In the genomic region with DNA sequence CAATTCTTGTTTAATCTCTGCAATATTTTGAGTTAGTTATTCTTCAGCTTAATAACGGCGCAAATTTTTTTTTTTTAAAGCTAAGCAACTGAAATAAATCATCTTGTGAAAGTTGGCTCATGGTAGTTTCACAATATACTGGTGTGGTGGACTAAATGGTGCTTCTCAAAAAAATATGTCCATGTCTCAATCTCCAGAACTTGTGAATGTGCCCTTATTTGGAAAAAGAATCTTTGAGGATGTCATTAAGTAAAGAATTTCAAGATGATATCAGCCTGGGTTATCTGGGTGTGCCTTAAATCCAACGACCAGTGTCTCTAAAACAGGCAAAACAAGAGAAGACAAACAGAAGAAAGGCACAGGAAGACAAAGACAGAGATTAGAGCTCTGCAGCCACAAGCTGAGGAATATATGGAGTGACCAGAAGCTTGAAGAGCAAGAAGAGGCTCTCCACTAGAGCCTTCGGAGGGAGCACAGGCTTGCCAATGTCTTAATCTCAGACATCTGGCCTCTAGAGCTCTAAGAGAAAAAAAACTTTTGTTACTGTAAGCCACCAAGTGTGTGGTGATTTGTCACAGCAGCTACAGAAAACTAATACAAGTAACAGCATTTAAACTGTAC, we compare ENCODE assay signal across 20 cellular contexts.
DNase-seq lines count a peak whose midpoint lies in the region; ATAC-seq and TF ChIP-seq lines count a peak whose summit lies in the region.
"Had no signal": no experiment of that assay in that cellular context is flagged by ENCODE, and none has a peak within 500 bp of the region (broad histone marks: within the 10 kb centered on the region; RNA-seq: fewer than 3 reads in every experiment).

No MANE protein-coding gene starts in this region.

- no peaks in the 10 kb centered on the region for H3K9me3 Mint-ChIP-seq in MCF 10A (ENCODE audit: unreplicated experiment)
- H3K9me3 Mint-ChIP-seq: dendritic cell treated with granulocyte-macrophage colony-stimulating factor and Interleukin-4, amounts not matched to agents 40 ng/mL and 50 ng/mL, for 4 days; T-helper 1 cell treated with Interleukin-12 subunit alpha and Interleukin-12 subunit beta and Interleukin-4 antibody, amounts not matched to agents 30 μg/mL and 1 μg/mL, for 36 hours had no signal

- peak; percentile 21; the same call in 1 of the 3 replicates for ATAC-seq in RWPE2 (ENCODE audit: low read depth)
- ATAC-seq in foreskin keratinocyte: no peak
- ATAC-seq: activated CD8-positive, alpha-beta memory T cell treated with anti-CD3 and anti-CD28 coated beads, Interleukin-2, amount 10 ng/mL, durations not matched to agents 7 days and 5 days; Panc1 had no signal

- DNase-seq in MCF 10A (ENCODE audit: unreplicated experiment) (peak; percentile 36), breast epithelium (ENCODE audit: low spot score in 2 of 2) (no peak), RWPE2 (ENCODE audit: low spot score) (no peak), fibroblast of the aortic adventitia (ENCODE audit: low read depth) (peak; percentile 51), NCI-H345 treated with DMSO at 0.1 percent for 48 hours (lab: John Stamatoyannopoulos, UW; ENCODE audit: unreplicated experiment) (no peak), NAMALWA (ENCODE audit: low spot score) (no peak), foreskin keratinocyte (no peak), HuH-7 (ENCODE audit: low spot score) (no peak)
- DNase-seq: activated CD4-positive, CD25-positive, alpha-beta regulatory T cell treated with anti-CD3 and anti-CD28 coated beads, Interleukin-2, amount 50 U/mL, for 72 hours; activated CD8-positive, alpha-beta memory T cell treated with anti-CD3 and anti-CD28 coated beads, Interleukin-2, amount 10 ng/mL, durations not matched to agents 7 days and 5 days; activated gamma-delta T cell treated with Interleukin-2 at 50 U/mL for 16 hours; Calu3; erythroblast; midbrain; NCI-H2029 treated with DMSO at 0.1 percent for 48 hours; stimulated activated CD4-positive, alpha-beta T cell treated with anti-CD3 and anti-CD28 coated beads, Interleukin-4, amount 100 ng/mL, for 4 hours; thyroid gland had no signal

- H3K4me1 ChIP-seq in breast epithelium (no peaks in the 10 kb centered on the region), RWPE2 (ENCODE audit: insufficient read depth, poor library complexity, severe bottlenecking) (peaks cover 7% of the 10 kb centered on the region), foreskin keratinocyte (no peaks in the 10 kb centered on the region)
- H3K4me1 ChIP-seq: thyroid gland had no signal

- no peaks in the 10 kb centered on the region for H3K27me3 ChIP-seq in breast epithelium
- H3K27me3 ChIP-seq in RWPE2 (ENCODE audit: insufficient read depth, poor library complexity, severe bottlenecking): no peaks in the 10 kb centered on the region
- H3K27me3 ChIP-seq in foreskin keratinocyte: no peaks in the 10 kb centered on the region
- H3K27me3 ChIP-seq: thyroid gland had no signal

- H3K4me3 Mint-ChIP-seq in MCF 10A (ENCODE audit: unreplicated experiment): no peak overlapping the region
- H3K4me3 Mint-ChIP-seq: activated CD8-positive, alpha-beta memory T cell treated with anti-CD3 and anti-CD28 coated beads, Interleukin-2, amount 10 ng/mL, durations not matched to agents 7 days and 5 days; dendritic cell treated with granulocyte-macrophage colony-stimulating factor and Interleukin-4, amounts not matched to agents 40 ng/mL and 50 ng/mL, for 4 days; T-helper 1 cell treated with Interleukin-12 subunit alpha and Interleukin-12 subunit beta and Interleukin-4 antibody, amounts not matched to agents 30 μg/mL and 1 μg/mL, for 36 hours had no signal

- no peak overlapping the region for H3K27ac ChIP-seq in breast epithelium
- H3K27ac ChIP-seq in RWPE2 (ENCODE audit: poor library complexity, severe bottlenecking): no peak overlapping the region
- no peak overlapping the region for H3K27ac ChIP-seq in foreskin keratinocyte
- H3K27ac ChIP-seq: thyroid gland had no signal

- BruUV-seq in MCF 10A (replicated peaks; lab: Mats Ljungman, UMichigan): no TSS peak

- H3K36me3 ChIP-seq in breast epithelium (no peaks in the 10 kb centered on the region), RWPE2 (ENCODE audit: low read depth) (no peaks in the 10 kb centered on the region)
- H3K36me3 ChIP-seq: thyroid gland had no signal

- H3K9me3 ChIP-seq in breast epithelium (no peaks in the 10 kb centered on the region), RWPE2 (ENCODE audit: severe bottlenecking) (no peaks in the 10 kb centered on the region)
- H3K9me3 ChIP-seq: thyroid gland had no signal

- CTCF ChIA-PET in MCF 10A (lab: Yijun Ruan, JAX): interaction anchor here (0.8 to 1.3 kb wide), 2 partner anchors 55 to 240 kb away, joined by 3 to 5 read pairs; no protein-coding TSS in a partner anchor

- TF ChIP-seq CTCF in MCF 10A (IDR thresholded peaks at IDR 0.05; ENCODE audit: unreplicated experiment) (no peak), breast epithelium (IDR thresholded peaks at IDR 0.05) (no peak), RWPE2 (IDR thresholded peaks at IDR 0.05; ENCODE audit: poor library complexity, severe bottlenecking) (no peak), fibroblast of the aortic adventitia (IDR thresholded peaks at IDR 0.05; ENCODE audit: insufficient read depth, low read length) (no peak), foreskin keratinocyte (conservative IDR thresholded peaks at IDR 0.05) (no peak)

- peaks cover 14% of the 10 kb centered on the region for H3K4me1 Mint-ChIP-seq in MCF 10A (ENCODE audit: insufficient read depth, unreplicated experiment)
- H3K4me1 Mint-ChIP-seq: activated CD8-positive, alpha-beta memory T cell treated with anti-CD3 and anti-CD28 coated beads, Interleukin-2, amount 10 ng/mL, durations not matched to agents 7 days and 5 days had no signal

- POLR2A ChIA-PET in MCF 10A (lab: Yijun Ruan, JAX): interaction anchor here (0.6 kb wide), 1 partner anchor 10 kb away, joined by 3 read pairs; no protein-coding TSS in a partner anchor

- H3K27ac Mint-ChIP-seq in MCF 10A (ENCODE audit: low read depth, unreplicated experiment): peak overlapping the region; percentile 94
- H3K27ac Mint-ChIP-seq: activated CD8-positive, alpha-beta memory T cell treated with anti-CD3 and anti-CD28 coated beads, Interleukin-2, amount 10 ng/mL, durations not matched to agents 7 days and 5 days; dendritic cell treated with granulocyte-macrophage colony-stimulating factor and Interleukin-4, amounts not matched to agents 40 ng/mL and 50 ng/mL, for 4 days; T-helper 1 cell treated with Interleukin-12 subunit alpha and Interleukin-12 subunit beta and Interleukin-4 antibody, amounts not matched to agents 30 μg/mL and 1 μg/mL, for 36 hours had no signal

- no peaks in the 10 kb centered on the region for H3K27me3 Mint-ChIP-seq in MCF 10A (ENCODE audit: insufficient read depth, unreplicated experiment)
- H3K27me3 Mint-ChIP-seq: activated CD8-positive, alpha-beta memory T cell treated with anti-CD3 and anti-CD28 coated beads, Interleukin-2, amount 10 ng/mL, durations not matched to agents 7 days and 5 days; dendritic cell treated with granulocyte-macrophage colony-stimulating factor and Interleukin-4, amounts not matched to agents 40 ng/mL and 50 ng/mL, for 4 days had no signal

- intact Hi-C loops in MCF 10A (cut with micrococcal nuclease): no loop called here
- intact Hi-C loops in breast epithelium (cut with DNase I; ENCODE audit: low total_unique reads): no loop called here

- H3K4me3 ChIP-seq in breast epithelium (no peak overlapping the region), RWPE2 (ENCODE audit: severe bottlenecking) (no peak overlapping the region), fibroblast of the aortic adventitia (ENCODE audit: low read depth, low read length) (no peak overlapping the region)
- H3K4me3 ChIP-seq: thyroid gland had no signal

- TF ChIP-seq POLR2A in breast epithelium (IDR thresholded peaks at IDR 0.05): no peak

- no peaks in the 10 kb centered on the region for H3K36me3 Mint-ChIP-seq in MCF 10A (ENCODE audit: insufficient read depth, unreplicated experiment)
- H3K36me3 Mint-ChIP-seq: activated CD8-positive, alpha-beta memory T cell treated with anti-CD3 and anti-CD28 coated beads, Interleukin-2, amount 10 ng/mL, durations not matched to agents 7 days and 5 days had no signal

Comparison
In these comparisons a context has a peak if more than half of its experiments do, and no peak if none do; other contexts are left out.
1. DNase-seq: peak in MCF 10A (single experiment) and fibroblast of the aortic adventitia (single experiment); none in breast epithelium (0 of 2), RWPE2 (single experiment), NCI-H345 treated with DMSO at 0.1 percent for 48 hours (single experiment), NAMALWA (single experiment), foreskin keratinocyte (0 of 2) and HuH-7 (single experiment).